ENCODE assay signal across 9 cellular contexts in the genomic region with DNA sequence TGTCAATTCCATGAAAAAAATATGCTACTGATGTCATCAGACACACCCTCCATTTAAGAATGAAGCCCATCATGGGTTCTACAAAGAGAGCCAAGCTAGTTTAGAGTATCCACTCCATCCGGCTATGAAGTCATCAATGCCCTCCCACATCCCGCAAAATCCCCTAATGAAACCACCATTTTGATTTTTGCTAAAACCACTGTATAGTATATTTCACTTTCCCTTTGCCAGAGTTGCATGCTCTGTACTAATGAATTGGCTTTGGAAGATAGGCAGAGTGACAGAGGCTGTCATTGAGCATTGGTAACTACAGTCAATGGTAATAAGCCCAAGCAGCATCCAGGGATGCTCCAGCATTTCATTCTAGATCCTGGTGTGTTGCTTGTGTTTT.
DNase-seq lines count a peak whose midpoint lies in the region; ATAC-seq and TF ChIP-seq lines count a peak whose summit lies in the region.
"Had no signal": no experiment of that assay in that cellular context is flagged by ENCODE, and none has a peak within 500 bp of the region (broad histone marks: within the 10 kb centered on the region; RNA-seq: fewer than 3 reads in every experiment).

No MANE protein-coding gene starts in this region.

- H3K9me3 Mint-ChIP-seq in activated naive CD8-positive, alpha-beta T cell treated with anti-CD3 and anti-CD28 coated beads for 36 hours, result peaks cover 2% of the 10 kb centered on the region

- no peaks in the 10 kb centered on the region for H3K27me3 ChIP-seq in H7 (ENCODE audit: control insufficient read depth, insufficient read depth, low read length)
- H3K27me3 ChIP-seq: pancreas had no signal

- TF ChIP-seq POLR2A in GM18505 (IDR thresholded peaks at IDR 0.05; ENCODE audit: borderline replicate concordance, extremely low read depth, insufficient read depth, insufficient read length), result no peak

- H3K36me3 Mint-ChIP-seq in activated naive CD8-positive, alpha-beta T cell treated with anti-CD3 and anti-CD28 coated beads for 36 hours, result peaks cover 26% of the 10 kb centered on the region

- H3K27me3 Mint-ChIP-seq in activated naive CD8-positive, alpha-beta T cell treated with anti-CD3 and anti-CD28 coated beads for 36 hours, result no peaks in the 10 kb centered on the region

- H3K4me3 Mint-ChIP-seq in activated naive CD8-positive, alpha-beta T cell treated with anti-CD3 and anti-CD28 coated beads for 36 hours, result peak overlapping the region; percentile 49

- peak; percentile 52 for DNase-seq in activated naive CD8-positive, alpha-beta T cell treated with anti-CD3 and anti-CD28 coated beads for 36 hours
- DNase-seq in NCI-H1930 (lab: John Stamatoyannopoulos, UW) (no peak), H7 (no peak), COLO829 (ENCODE audit: low spot score) (no peak)
- no peak for DNase-seq in effector CD8-positive, alpha-beta T cell (lab: John Stamatoyannopoulos, UW)
- DNase-seq: pancreas had no signal

- ATAC-seq in GM18505 (IDR thresholded peaks at IDR 0.05; ENCODE audit: unreplicated experiment), result peak; percentile 63
- peak; percentile 60 for ATAC-seq in GM21390 (IDR thresholded peaks at IDR 0.05; ENCODE audit: unreplicated experiment)
- peak; percentile 73 for ATAC-seq in HG03457 (IDR thresholded peaks at IDR 0.05; ENCODE audit: unreplicated experiment)

- H3K27ac Mint-ChIP-seq in activated naive CD8-positive, alpha-beta T cell treated with anti-CD3 and anti-CD28 coated beads for 36 hours, result peak overlapping the region; percentile 73

- H3K4me3 ChIP-seq in H7 (ENCODE audit: insufficient read depth, low read depth, low read length), result no peak overlapping the region
- H3K4me3 ChIP-seq: pancreas had no signal

- no peaks in the 10 kb centered on the region for H3K36me3 ChIP-seq in H7 (replicated peaks; ENCODE audit: control insufficient read depth, insufficient read depth, low read length)
- H3K36me3 ChIP-seq: pancreas had no signal

- H3K4me1 Mint-ChIP-seq in activated naive CD8-positive, alpha-beta T cell treated with anti-CD3 and anti-CD28 coated beads for 36 hours, result peaks cover 80% of the 10 kb centered on the region
